In genomic region chr17:42798383-42799380, GRCh38 we compare ENCODE assay signal across 1 cellular context.
TF ChIP-seq lines count a peak whose summit lies in the region.

Gene CNTD1, plus strand, starts transcription at chr17:42798861. Its CDS starts 207 bp downstream, at chr17:42799068.
Gene COA3, minus strand, starts transcription at chr17:42798704. Its CDS starts 23 bp downstream, at chr17:42798681.

TF ChIP-seq in HepG2, 621 proteins besides CTCF, POLR2A, EP300 and RAD21 (continued from another document and continues in another):
- peak; percentile 86 for TF ChIP-seq ASH2L (IDR thresholded peaks at IDR 0.05; ENCODE audit: insufficient read length, low read depth, low read length)
- peak; percentile 89 for TF ChIP-seq ZNF607 (CRISPR knock-in tag; IDR thresholded peaks at IDR 0.05; ENCODE audit: borderline replicate concordance)
- TF ChIP-seq NRL (CRISPR knock-in tag; IDR thresholded peaks at IDR 0.05; ENCODE audit: borderline replicate concordance) = peak; percentile 85
- TF ChIP-seq ZEB1 (IDR thresholded peaks at IDR 0.05; ENCODE audit: insufficient replicate concordance, low read depth) = peak; percentile 14
- no peak for TF ChIP-seq ZNF503 (CRISPR knock-in tag; IDR thresholded peaks at IDR 0.05)
- TF ChIP-seq PBX2 (CRISPR knock-in tag; IDR thresholded peaks at IDR 0.05) = no peak
- TF ChIP-seq IKZF5 (CRISPR knock-in tag; IDR thresholded peaks at IDR 0.05) = peak; percentile 94
- TF ChIP-seq MLX (CRISPR knock-in tag; IDR thresholded peaks at IDR 0.05) = 0 out of 2 replicates have a peak, but pooled peaks have one; percentile 29
- peak; percentile 84 for TF ChIP-seq SUZ12 (IDR thresholded peaks at IDR 0.05; ENCODE audit: low read depth, low read length)
- no peak for TF ChIP-seq FOXA1 (IDR thresholded peaks at IDR 0.05)
- peak; percentile 45; the same call in 1 of the 2 replicates for TF ChIP-seq FOXA1 (CRISPR knock-in tag; IDR thresholded peaks at IDR 0.05)
- TF ChIP-seq ZNF256 (CRISPR knock-in tag; conservative IDR thresholded peaks at IDR 0.05) = peak; percentile 96; the same call in 1 of the 2 replicates
- peak; percentile 94 for TF ChIP-seq PAWR (CRISPR knock-in tag; IDR thresholded peaks at IDR 0.05; ENCODE audit: borderline replicate concordance)
- TF ChIP-seq NFATC3 (CRISPR knock-in tag; IDR thresholded peaks at IDR 0.05) = peak; percentile 97
- no peak for TF ChIP-seq DDIT3 (CRISPR knock-in tag; IDR thresholded peaks at IDR 0.05)
- TF ChIP-seq ZIK1 (CRISPR knock-in tag; IDR thresholded peaks at IDR 0.05; ENCODE audit: borderline replicate concordance, low read depth) = peak; percentile 90; the same call in 1 of the 2 replicates
- TF ChIP-seq DR1 (CRISPR knock-in tag; IDR thresholded peaks at IDR 0.05) = peak; percentile 80; the same call in 1 of the 2 replicates
- TF ChIP-seq TBL1XR1 (IDR thresholded peaks at IDR 0.05; ENCODE audit: borderline replicate concordance, low read length, partially characterized antibody) = no peak
- TF ChIP-seq ZNF17 (CRISPR knock-in tag; IDR thresholded peaks at IDR 0.05) = no peak
- TF ChIP-seq GLI4 (CRISPR knock-in tag; IDR thresholded peaks at IDR 0.05; ENCODE audit: borderline replicate concordance) = 0 out of 2 replicates have a peak, but pooled peaks have one; percentile 81
- peak; percentile 48 for TF ChIP-seq ZNF333 (CRISPR knock-in tag; IDR thresholded peaks at IDR 0.05; ENCODE audit: borderline replicate concordance)
- TF ChIP-seq SP4 (CRISPR knock-in tag; IDR thresholded peaks at IDR 0.05) = peak; percentile 75; the same call in 1 of the 2 replicates
- peak; percentile 96 for TF ChIP-seq TAF1 (CRISPR knock-in tag; IDR thresholded peaks at IDR 0.05)
- peak; percentile 82 for TF ChIP-seq NKX3-1 (CRISPR knock-in tag; IDR thresholded peaks at IDR 0.05)
- peak; percentile 77 for TF ChIP-seq MEIS1 (CRISPR knock-in tag; IDR thresholded peaks at IDR 0.05; ENCODE audit: borderline replicate concordance)
- no peak for TF ChIP-seq CENPBD1 (CRISPR knock-in tag; IDR thresholded peaks at IDR 0.05; ENCODE audit: borderline replicate concordance, low read depth)
- TF ChIP-seq CENPT (CRISPR knock-in tag; IDR thresholded peaks at IDR 0.05; ENCODE audit: low read depth) = 0 out of 2 replicates have a peak, but pooled peaks have one; percentile 37
- TF ChIP-seq KLF6 (CRISPR knock-in tag; IDR thresholded peaks at IDR 0.05) = 0 out of 2 replicates have a peak, but pooled peaks have one; percentile 31
- peak; percentile 97; the same call in 1 of the 2 replicates for TF ChIP-seq FOXC1 (CRISPR knock-in tag; IDR thresholded peaks at IDR 0.05; ENCODE audit: borderline replicate concordance)
- TF ChIP-seq ZNF124 (CRISPR knock-in tag; IDR thresholded peaks at IDR 0.05) = peak; percentile 95
- TF ChIP-seq ZNF121 (CRISPR knock-in tag; IDR thresholded peaks at IDR 0.05) = peak; percentile 81
- peak; percentile 89; the same call in 1 of the 2 replicates for TF ChIP-seq ZFP1 (CRISPR knock-in tag; IDR thresholded peaks at IDR 0.05)
- peak; percentile 98 for TF ChIP-seq IRF9 (CRISPR knock-in tag; IDR thresholded peaks at IDR 0.05; ENCODE audit: borderline replicate concordance)
- TF ChIP-seq ZBTB49 (CRISPR knock-in tag; IDR thresholded peaks at IDR 0.05; ENCODE audit: borderline replicate concordance) = peak; percentile 8; the same call in 1 of the 2 replicates
- TF ChIP-seq SMC3 (IDR thresholded peaks at IDR 0.05; ENCODE audit: low read length) = no peak
- TF ChIP-seq HOMEZ (CRISPR knock-in tag; IDR thresholded peaks at IDR 0.05; ENCODE audit: low read depth) = peak; percentile 73
- TF ChIP-seq ZNF280B (CRISPR knock-in tag; IDR thresholded peaks at IDR 0.05; ENCODE audit: borderline replicate concordance) = peak; percentile 93
- no peak for TF ChIP-seq PLRG1 (conservative IDR thresholded peaks at IDR 0.05)
- TF ChIP-seq JARID2 (CRISPR knock-in tag; IDR thresholded peaks at IDR 0.05; ENCODE audit: insufficient replicate concordance) = no peak
- TF ChIP-seq FOSL1 (CRISPR knock-in tag; IDR thresholded peaks at IDR 0.05; ENCODE audit: borderline replicate concordance) = no peak
- peak; percentile 82; the same call in 1 of the 2 replicates for TF ChIP-seq ZNF709 (CRISPR knock-in tag; IDR thresholded peaks at IDR 0.05)
- TF ChIP-seq ZFP90 (CRISPR knock-in tag; IDR thresholded peaks at IDR 0.05; ENCODE audit: borderline replicate concordance) = peak; percentile 85; the same call in 1 of the 2 replicates
- TF ChIP-seq LRRFIP1 (CRISPR knock-in tag; conservative IDR thresholded peaks at IDR 0.05) = no peak
- TF ChIP-seq ZSCAN20 (CRISPR knock-in tag; IDR thresholded peaks at IDR 0.05; ENCODE audit: borderline replicate concordance) = no peak
- TF ChIP-seq MTA1 (CRISPR knock-in tag; IDR thresholded peaks at IDR 0.05; ENCODE audit: borderline replicate concordance) = peak; percentile 91
- peak; percentile 27; the same call in 1 of the 2 replicates for TF ChIP-seq HHEX (CRISPR knock-in tag; IDR thresholded peaks at IDR 0.05)
- no peak for TF ChIP-seq ZNF432 (CRISPR knock-in tag; IDR thresholded peaks at IDR 0.05; ENCODE audit: borderline replicate concordance)
- peak; percentile 96 for TF ChIP-seq ZNF276 (CRISPR knock-in tag; IDR thresholded peaks at IDR 0.05; ENCODE audit: low read depth)
- TF ChIP-seq SPEN (CRISPR knock-in tag; IDR thresholded peaks at IDR 0.05; ENCODE audit: low read depth) = peak; percentile 92
